Comparison of ENCODE assay signal across 34 cellular contexts in genomic region chr2:184155791-184156190, GRCh38.
"Had no signal": no experiment of that assay in that cellular context is flagged by ENCODE, and none has a peak within 500 bp of the region (broad histone marks: within the 10 kb centered on the region; RNA-seq: fewer than 3 reads in every experiment).

No MANE protein-coding gene starts in this region.

- H3K4me1 ChIP-seq: adrenal gland, body of pancreas, breast epithelium had no signal

- FAIRE-seq: astrocyte, colon, TTC549 had no signal

- DNase-seq: activated B cell treated with CpG ODN at 0.5 μM for 24 hours; activated CD4-positive, alpha-beta memory T cell treated with anti-CD3 and anti-CD28 coated beads for 36 hours; activated CD4-positive, alpha-beta T cell treated with anti-CD3 and anti-CD28 coated beads for 4 hours; activated CD4-positive, alpha-beta T cell treated with anti-CD3 and anti-CD28 coated beads, Interleukin-2, amount 10 ng/mL, durations not matched to agents 24 days and 14 days; activated CD4-positive, alpha-beta T cell treated with anti-CD3 and anti-CD28 coated beads, Interleukin-2, amount 50 U/mL, for 1 hour; activated CD4-positive, alpha-beta T cell treated with anti-CD3 and anti-CD28 coated beads, Interleukin-2, amount 50 U/mL, for 4 hours; activated CD4-positive, CD25-positive, alpha-beta regulatory T cell treated with anti-CD3 and anti-CD28 coated beads, Interleukin-2, amount 50 U/mL, for 72 hours; activated CD8-positive, alpha-beta memory T cell treated with anti-CD3 and anti-CD28 coated beads, Interleukin-2, amount 50 U/mL, for 4 hours; activated CD8-positive, alpha-beta T cell treated with anti-CD3 and anti-CD28 coated beads for 36 hours; activated effector memory CD4-positive, alpha-beta T cell treated with anti-CD3 and anti-CD28 coated beads, Interleukin-2, amount 50 U/mL, for 16 hours; activated gamma-delta T cell treated with Interleukin-2 at 50 U/mL for 16 hours; activated naive CD4-positive, alpha-beta T cell; activated naive CD4-positive, alpha-beta T cell treated with anti-CD3 and anti-CD28 coated beads for 36 hours; activated naive CD4-positive, alpha-beta T cell treated with anti-CD3 and anti-CD28 coated beads, Interleukin-2, amount 50 U/mL, for 16 hours; activated naive CD8-positive, alpha-beta T cell treated with anti-CD3 and anti-CD28 coated beads for 36 hours; activated T-cell treated with anti-CD3 and anti-CD28 coated beads for 4 hours; activated T-cell treated with anti-CD3 and anti-CD28 coated beads, Interleukin-2, amount 50 U/mL, for 1 hour; activated T-cell treated with anti-CD3 and anti-CD28 coated beads, Interleukin-2, amount 50 U/mL, for 4 hours; activated T-cell treated with anti-CD3 and anti-CD28 coated beads, Interleukin-2, amount 50 U/mL, for 72 hours; adrenal gland; amniotic stem cell; aorta; body of pancreas; brain microvascular endothelial cell; central memory CD4-positive, alpha-beta T cell; T-helper 2 cell; T-helper 9 cell had no signal

- H3K27me3 ChIP-seq: adrenal gland, body of pancreas, brain microvascular endothelial cell, breast epithelium had no signal

- ATAC-seq: activated CD8-positive, alpha-beta T cell treated with anti-CD3 and anti-CD28 coated beads for 36 hours; activated naive CD4-positive, alpha-beta T cell treated with anti-CD3 and anti-CD28 coated beads, Interleukin-2, amount 50 U/mL, for 72 hours; activated T-cell treated with anti-CD3 and anti-CD28 coated beads, Interleukin-2, amount 50 U/mL, for 4 hours; activated T-cell treated with anti-CD3 and anti-CD28 coated beads, Interleukin-2, amount 50 U/mL, for 72 hours; activated T-helper 17 cell treated with anti-CD3 and anti-CD28 coated beads, Interleukin-2, amount 50 U/mL, for 72 hours; body of pancreas had no signal

- H3K36me3 ChIP-seq: adrenal gland, brain microvascular endothelial cell, breast epithelium had no signal

- H3K27ac ChIP-seq: adrenal gland, body of pancreas, brain microvascular endothelial cell, breast epithelium, VCaP had no signal

- H3K4me3 ChIP-seq: adrenal gland, body of pancreas, breast epithelium had no signal
